ENCODE assay signal across 24 cellular contexts in genomic region chr6:47391675-47392074, GRCh38.
DNase-seq lines count a peak whose midpoint lies in the region; ATAC-seq, FAIRE-seq and TF ChIP-seq lines count a peak whose summit lies in the region.
"Had no signal": no experiment of that assay in that cellular context is flagged by ENCODE, and none has a peak within 500 bp of the region (broad histone marks: within the 10 kb centered on the region; RNA-seq: fewer than 3 reads in every experiment).

No MANE protein-coding gene starts in this region.

- H3K79me1 ChIP-seq in H1 (ENCODE audit: low read depth, low read length) (no peaks in the 10 kb centered on the region), mesenchymal stem cell (replicated peaks; ENCODE audit: low read length, poor library complexity, severe bottlenecking) (no peaks in the 10 kb centered on the region)

- H3K23ac ChIP-seq in H1 (ENCODE audit: insufficient read length) = no peak overlapping the region
- H3K23ac ChIP-seq in mesenchymal stem cell (ENCODE audit: low read length in 2 of 2) = no peak overlapping the region

- H3K9ac ChIP-seq in H1 (replicated peaks in 1 of 4; ENCODE audit: extremely low read depth in 1 of 4, low read depth in 3 of 4, low read length in 3 of 4) = no peak overlapping the region
- no peak overlapping the region for H3K9ac ChIP-seq in mesenchymal stem cell (ENCODE audit: low read length)
- H3K9ac ChIP-seq: BLaER1 treated with 17β-estradiol and CSF1 and Interleukin-3, amounts not matched to agents 10 nM and 100 nM had no signal

- no peak overlapping the region for H3K56ac ChIP-seq in H1 (replicated peaks; ENCODE audit: insufficient read length, low read depth, low read length)

- no peak overlapping the region for H2BK12ac ChIP-seq in H1 (ENCODE audit: low read depth, low read length)
- no peak overlapping the region for H2BK12ac ChIP-seq in mesenchymal stem cell (ENCODE audit: low read length in 2 of 2)

- H3K4ac ChIP-seq in H1 (replicated peaks; ENCODE audit: insufficient read length, low read depth, low read length) = no peak overlapping the region
- H3K4ac ChIP-seq in mesenchymal stem cell (ENCODE audit: low read depth in 1 of 2, low read length in 2 of 2) = no peak overlapping the region

- H2AK5ac ChIP-seq in H1 (ENCODE audit: low read depth, low read length) (no peak overlapping the region), mesenchymal stem cell (ENCODE audit: low read length, severe bottlenecking) (no peak overlapping the region)

- no peak overlapping the region for H4K8ac ChIP-seq in H1 (ENCODE audit: extremely low read depth, insufficient read depth, low read length)
- no peak overlapping the region for H4K8ac ChIP-seq in mesenchymal stem cell (ENCODE audit: low read length)

- DNase-seq in Caco-2 = no peak
- DNase-seq in H1 (ENCODE audit: low read depth in 1 of 2, low spot score in 2 of 2) = no peak
- no peak for DNase-seq in mesenchymal stem cell
- no peak for DNase-seq in stimulated activated naive B cell treated with anti-CD40 and anti-IgM and Interleukin-4, amounts not matched to agents 10 μg/mL and 1 μg/mL and 100 μg/mL, for 72 hours
- DNase-seq in posterior vena cava (ENCODE audit: low spot score) = no peak
- no peak for DNase-seq in HK-2 (ENCODE audit: unreplicated experiment)
- DNase-seq: AML-193; Calu3; CD4-positive, alpha-beta T cell; CD8-positive, alpha-beta memory T cell; COR-L47; DMS79 treated with DMSO at 0.1 percent for 48 hours; GF-D8 had no signal

- H2BK15ac ChIP-seq in H1 (ENCODE audit: low read length) (no peak overlapping the region), mesenchymal stem cell (ENCODE audit: low read depth, poor library complexity, severe bottlenecking) (no peak overlapping the region)

- H3K4me3 Mint-ChIP-seq in Caco-2 (ENCODE audit: unreplicated experiment) = no peak overlapping the region
- H3K4me3 Mint-ChIP-seq in stimulated activated naive B cell treated with anti-CD40 and anti-IgM and Interleukin-4, amounts not matched to agents 10 μg/mL and 1 μg/mL and 100 μg/mL, for 72 hours = no peak overlapping the region
- H3K4me3 Mint-ChIP-seq: B cell; CD4-positive, alpha-beta T cell; CD8-positive, alpha-beta memory T cell had no signal

- ATAC-seq in stimulated activated naive B cell treated with anti-CD40 and anti-IgM and Interleukin-4, amounts not matched to agents 10 μg/mL and 1 μg/mL and 100 μg/mL, for 72 hours (replicated peaks) = no peak
- ATAC-seq in GM19324 (IDR thresholded peaks at IDR 0.05; ENCODE audit: low FRiP score, unreplicated experiment) = no peak
- no peak for ATAC-seq in HG03095 (IDR thresholded peaks at IDR 0.05; ENCODE audit: unreplicated experiment)
- ATAC-seq: A549 had no signal

- H3K14ac ChIP-seq in H1 (ENCODE audit: insufficient read length) (no peak overlapping the region), mesenchymal stem cell (ENCODE audit: low read length in 2 of 2) (no peak overlapping the region)

- no peak overlapping the region for H2BK5ac ChIP-seq in H1 (ENCODE audit: low read depth, low read length)
- no peak overlapping the region for H2BK5ac ChIP-seq in mesenchymal stem cell (ENCODE audit: low read depth, low read length, poor library complexity, severe bottlenecking)

- H3K27me3 Mint-ChIP-seq in Caco-2 (ENCODE audit: insufficient read depth, unreplicated experiment) = no peaks in the 10 kb centered on the region
- peaks cover 4 to 16% of the 10 kb centered on the region in 2 donors for H3K27me3 Mint-ChIP-seq in stimulated activated naive B cell treated with anti-CD40 and anti-IgM and Interleukin-4, amounts not matched to agents 10 μg/mL and 1 μg/mL and 100 μg/mL, for 72 hours

- H2BK120ac ChIP-seq in H1 (replicated peaks; ENCODE audit: low read depth, low read length) (no peak overlapping the region), mesenchymal stem cell (ENCODE audit: low read depth, low read length) (peak overlapping the region; percentile 15)

- no peak overlapping the region for H3K4me2 ChIP-seq in H1 (ENCODE audit: insufficient read depth in 1 of 2, low read depth in 2 of 2, low read length in 2 of 2)
- no peak overlapping the region for H3K4me2 ChIP-seq in mesenchymal stem cell (ENCODE audit: low read length, poor library complexity, severe bottlenecking)
- H3K4me2 ChIP-seq: A549; BLaER1 treated with 17β-estradiol and CSF1 and Interleukin-3, amounts not matched to agents 10 nM and 100 nM had no signal

- CTCF ChIA-PET in Caco-2 (lab: Charles Lee) = no interaction called here
- CTCF ChIA-PET in H1 (lab: Charles Lee; ENCODE audit: partially characterized antibody) = interaction anchor here (0.9 to 2.5 kb wide), 2 partner anchors 22 to 294 kb away, joined by 3 to 10 read pairs; no protein-coding TSS in a partner anchor

- H3K23me2 ChIP-seq in H1 (ENCODE audit: low read depth, low read length) = no peaks in the 10 kb centered on the region

- H3K4me3 ChIP-seq in Caco-2 (ENCODE audit: low read depth, low read length) = no peak overlapping the region
- H3K4me3 ChIP-seq in H1 (ENCODE audit: extremely low read depth in 1 of 4, insufficient read depth in 2 of 4, low read depth in 3 of 4, low read length in 4 of 4) = no peak overlapping the region
- H3K4me3 ChIP-seq in mesenchymal stem cell (ENCODE audit: insufficient read depth in 1 of 2, low read depth in 1 of 2, low read length in 2 of 2) = no peak overlapping the region
- H3K4me3 ChIP-seq: A549; BLaER1 treated with 17β-estradiol and CSF1 and Interleukin-3, amounts not matched to agents 10 nM and 100 nM had no signal

- no peak for TF ChIP-seq POLR2A in H1 (IDR thresholded peaks at IDR 0.05; ENCODE audit: control extremely low read depth in 1 of 2, low read depth in 2 of 2, low read length in 2 of 2)

- H2AFZ ChIP-seq in H1 (ENCODE audit: low read length) (0 out of 2 replicates have a peak overlapping the region, but pooled peaks have one; percentile 4), mesenchymal stem cell (ENCODE audit: low read depth, low read length) (no peak overlapping the region)

- no peaks in the 10 kb centered on the region for H3K36me3 Mint-ChIP-seq in Caco-2 (ENCODE audit: insufficient read depth, unreplicated experiment)
- peaks cover 12 to 18% of the 10 kb centered on the region in 2 donors for H3K36me3 Mint-ChIP-seq in stimulated activated naive B cell treated with anti-CD40 and anti-IgM and Interleukin-4, amounts not matched to agents 10 μg/mL and 1 μg/mL and 100 μg/mL, for 72 hours

- H4K91ac ChIP-seq in H1 (replicated peaks; ENCODE audit: insufficient read length, low read length) (no peak overlapping the region), mesenchymal stem cell (ENCODE audit: low read length) (no peak overlapping the region)

- H3K27ac ChIP-seq in H1 (ENCODE audit: low read depth, low read length) = no peak overlapping the region
- no peak overlapping the region for H3K27ac ChIP-seq in mesenchymal stem cell (ENCODE audit: low read length, poor library complexity, severe bottlenecking)
- H3K27ac ChIP-seq: 22Rv1; A549; BLaER1 treated with 17β-estradiol and CSF1 and Interleukin-3, amounts not matched to agents 10 nM and 100 nM; C4-2B had no signal

- H4K20me1 ChIP-seq in H1 (replicated peaks in 1 of 2; ENCODE audit: control insufficient read depth in 1 of 2, insufficient read depth in 2 of 2, low read length in 2 of 2) = no peaks in the 10 kb centered on the region
- H4K20me1 ChIP-seq: BLaER1 treated with 17β-estradiol and CSF1 and Interleukin-3, amounts not matched to agents 10 nM and 100 nM had no signal

- H3K18ac ChIP-seq in H1 (ENCODE audit: extremely low read depth, low read length) (no peak overlapping the region), mesenchymal stem cell (ENCODE audit: low read depth in 1 of 2, low read length in 2 of 2) (no peak overlapping the region)

- H3K4me1 ChIP-seq in Caco-2 = no peaks in the 10 kb centered on the region
- peaks cover 0 to 2% (median 0%) of the 10 kb centered on the region in 4 experiments; a peak in 2 of 7 replicates for H3K4me1 ChIP-seq in H1 (replicated peaks in 1 of 4; ENCODE audit: control insufficient read depth in 3 of 4, insufficient read depth in 4 of 4, low read length in 3 of 4)
- H3K4me1 ChIP-seq in mesenchymal stem cell (ENCODE audit: control insufficient read depth, insufficient read depth, low read depth, low read length) = no peaks in the 10 kb centered on the region
- H3K4me1 ChIP-seq: A549; BLaER1 treated with 17β-estradiol and CSF1 and Interleukin-3, amounts not matched to agents 10 nM and 100 nM had no signal

- no peaks in the 10 kb centered on the region for H3K79me2 ChIP-seq in H1 (ENCODE audit: control insufficient read depth in 1 of 2, insufficient read depth in 2 of 2, low read length in 2 of 2)

- POLR2A ChIA-PET in Caco-2 (lab: Charles Lee) (no interaction called here), H1 (lab: Charles Lee; ENCODE audit: partially characterized antibody) (interaction anchor here (1.4 kb wide), 1 partner anchor 28 kb away, joined by 3 read pairs; no protein-coding TSS in a partner anchor)

- H3K9me3 ChIP-seq in Caco-2 = 0 out of 2 replicates have a peak, but pooled peaks cover 4% of the 10 kb centered on the region
- no peaks in the 10 kb centered on the region for H3K9me3 ChIP-seq in H1 (ENCODE audit: insufficient read depth in 2 of 2, low read depth in 1 of 2, low read length in 1 of 2)
- H3K9me3 ChIP-seq in mesenchymal stem cell (ENCODE audit: control insufficient read depth, low read length) = peaks cover 17% of the 10 kb centered on the region
- H3K9me3 ChIP-seq: A549 had no signal

- H4K5ac ChIP-seq in H1 (ENCODE audit: insufficient read length, low read depth, low read length) = no peak overlapping the region

- H3K27ac Mint-ChIP-seq in Caco-2 (ENCODE audit: unreplicated experiment) = peak overlapping the region; percentile 39
- peak overlapping the region; percentile 60 for H3K27ac Mint-ChIP-seq in stimulated activated naive B cell treated with anti-CD40 and anti-IgM and Interleukin-4, amounts not matched to agents 10 μg/mL and 1 μg/mL and 100 μg/mL, for 72 hours
- H3K27ac Mint-ChIP-seq: B cell; CD4-positive, alpha-beta T cell; CD8-positive, alpha-beta memory T cell had no signal

- no peaks in the 10 kb centered on the region for H3K36me3 ChIP-seq in Caco-2 (ENCODE audit: control insufficient read depth, insufficient read depth, low read length)
- no peaks in the 10 kb centered on the region for H3K36me3 ChIP-seq in H1 (ENCODE audit: control insufficient read depth in 2 of 4, insufficient read depth in 4 of 4, low read length in 3 of 4)
- no peaks in the 10 kb centered on the region for H3K36me3 ChIP-seq in mesenchymal stem cell (ENCODE audit: control insufficient read depth in 1 of 2, insufficient read depth in 2 of 2, low read depth in 1 of 2, low read length in 2 of 2)
- H3K36me3 ChIP-seq: BLaER1 treated with 17β-estradiol and CSF1 and Interleukin-3, amounts not matched to agents 10 nM and 100 nM had no signal

- no peaks in the 10 kb centered on the region for H3K27me3 ChIP-seq in Caco-2 (replicated peaks; ENCODE audit: control insufficient read depth, insufficient read depth, low read length)
- no peaks in the 10 kb centered on the region for H3K27me3 ChIP-seq in H1 (replicated peaks in 1 of 4; ENCODE audit: control insufficient read depth in 3 of 4, extremely low read depth in 1 of 4, insufficient read depth in 3 of 4, low read length in 3 of 4)
- no peaks in the 10 kb centered on the region for H3K27me3 ChIP-seq in mesenchymal stem cell (ENCODE audit: control insufficient read depth in 1 of 2, insufficient read depth in 1 of 2, low read length in 2 of 2)
- H3K27me3 ChIP-seq: BLaER1 treated with 17β-estradiol and CSF1 and Interleukin-3, amounts not matched to agents 10 nM and 100 nM had no signal

- intact Hi-C loops in Caco-2 (cut with micrococcal nuclease; ENCODE audit: unreplicated experiment) (no loop called here), posterior vena cava (cut with DNase I) (no loop called here)

- TF ChIP-seq RAD21 in H1 (IDR thresholded peaks at IDR 0.05 in 1 of 2, conservative IDR thresholded peaks at IDR 0.05 in 1 of 2; ENCODE audit: low read depth in 2 of 2, low read length in 2 of 2) = no peak

- no peak overlapping the region for H2BK20ac ChIP-seq in H1 (ENCODE audit: low read length)

- peaks cover 38% of the 10 kb centered on the region for H3K9me3 Mint-ChIP-seq in Caco-2 (ENCODE audit: unreplicated experiment)
- peaks cover 21 to 27% of the 10 kb centered on the region in 2 donors for H3K9me3 Mint-ChIP-seq in stimulated activated naive B cell treated with anti-CD40 and anti-IgM and Interleukin-4, amounts not matched to agents 10 μg/mL and 1 μg/mL and 100 μg/mL, for 72 hours

- no peak for TF ChIP-seq CTCF in Caco-2 (IDR thresholded peaks at IDR 0.05; ENCODE audit: insufficient read depth in 1 of 2, low read depth in 1 of 2, low read length in 1 of 2, severe bottlenecking in 1 of 2, unreplicated experiment in 1 of 2)
- no peak for TF ChIP-seq CTCF in H1 (IDR thresholded peaks at IDR 0.05; ENCODE audit: control extremely low read depth in 1 of 3, insufficient read depth in 1 of 3, low read depth in 1 of 3, low read length in 3 of 3)

- BruUV-seq in Caco-2 (replicated peaks; lab: Mats Ljungman, UMichigan) = no TSS peak

- no peak for TF ChIP-seq EP300 in H1 (IDR thresholded peaks at IDR 0.05; ENCODE audit: borderline replicate concordance in 1 of 2, low read depth in 2 of 2, low read length in 2 of 2)

- H3K4me1 Mint-ChIP-seq in Caco-2 (ENCODE audit: low read depth, unreplicated experiment) = peaks cover 9% of the 10 kb centered on the region
- H3K4me1 Mint-ChIP-seq in stimulated activated naive B cell treated with anti-CD40 and anti-IgM and Interleukin-4, amounts not matched to agents 10 μg/mL and 1 μg/mL and 100 μg/mL, for 72 hours = no peaks in the 10 kb centered on the region
- H3K4me1 Mint-ChIP-seq: B cell; CD8-positive, alpha-beta memory T cell had no signal

- no peak for FAIRE-seq in H1 (lab: Jason Lieb, UNC)
- FAIRE-seq: A549, D721Med, G401.6, GM12891, GM19239 had no signal
